Comparison of ENCODE assay signal across 12 cellular contexts in genomic region chr7:23120106-23120505, GRCh38.
"Had no signal": no experiment of that assay in that cellular context is flagged by ENCODE, and none has a peak within 500 bp of the region (broad histone marks: within the 10 kb centered on the region; RNA-seq: fewer than 3 reads in every experiment).

No MANE protein-coding gene starts in this region.

- H3K9me3 Mint-ChIP-seq: dendritic cell treated with granulocyte-macrophage colony-stimulating factor and Interleukin-4, amounts not matched to agents 40 ng/mL and 50 ng/mL, for 4 days; effector memory CD8-positive, alpha-beta T cell; naive thymus-derived CD4-positive, alpha-beta T cell; nephron progenitor cell had no signal

- H3K27me3 Mint-ChIP-seq: dendritic cell treated with granulocyte-macrophage colony-stimulating factor and Interleukin-4, amounts not matched to agents 40 ng/mL and 50 ng/mL, for 4 days; effector memory CD8-positive, alpha-beta T cell; naive thymus-derived CD4-positive, alpha-beta T cell had no signal

- H3K27ac Mint-ChIP-seq: dendritic cell treated with granulocyte-macrophage colony-stimulating factor and Interleukin-4, amounts not matched to agents 40 ng/mL and 50 ng/mL, for 4 days; effector memory CD8-positive, alpha-beta T cell; naive thymus-derived CD4-positive, alpha-beta T cell had no signal

- ATAC-seq: effector memory CD8-positive, alpha-beta T cell; gastrocnemius medialis; left colon; naive thymus-derived CD4-positive, alpha-beta T cell had no signal

- H3K4me3 Mint-ChIP-seq: dendritic cell treated with granulocyte-macrophage colony-stimulating factor and Interleukin-4, amounts not matched to agents 40 ng/mL and 50 ng/mL, for 4 days; effector memory CD8-positive, alpha-beta T cell; naive thymus-derived CD4-positive, alpha-beta T cell; nephron progenitor cell had no signal

- DNase-seq: effector memory CD8-positive, alpha-beta T cell; gastrocnemius medialis; kidney; left colon; mammary epithelial cell; naive thymus-derived CD4-positive, alpha-beta T cell; nephron progenitor cell; retina; sigmoid colon; stimulated activated naive CD4-positive, alpha-beta T cell treated with Interleukin-2 at 50 U/mL for 16 hours; trophoblast cell had no signal
